17 cellular contexts compared by ENCODE assay signal in the genomic region with DNA sequence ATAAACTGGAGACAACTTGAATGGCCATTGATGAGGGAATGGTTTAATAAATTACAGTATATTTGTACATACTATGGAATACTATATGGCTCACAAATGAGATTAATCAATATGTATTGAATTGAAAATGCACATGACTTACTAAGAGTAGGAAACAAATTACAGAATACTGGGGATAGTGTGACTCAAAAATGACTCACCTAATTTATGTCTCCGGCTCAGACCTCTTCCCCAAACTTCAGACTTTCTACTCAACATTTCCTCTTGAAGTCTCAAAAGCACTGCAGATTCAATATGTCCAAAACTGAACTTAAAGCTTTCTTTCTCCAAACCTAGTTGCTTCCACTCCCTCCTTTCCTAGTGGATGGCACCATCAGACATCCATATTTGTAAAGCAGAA. TPM values are rescaled to one million over a fixed set of nuclear protein-coding genes. Genes with fewer than 3 reads are reported as not detected.
"Had no signal": no experiment of that assay in that cellular context is flagged by ENCODE, and none has a peak within 500 bp of the region (broad histone marks: within the 10 kb centered on the region; RNA-seq: fewer than 3 reads in every experiment).

No MANE protein-coding gene starts in this region.

- H3K4me3 Mint-ChIP-seq: activated CD4-positive, alpha-beta T cell treated with anti-CD3 and anti-CD28 coated beads, Interleukin-2, amount 10 ng/mL, durations not matched to agents 24 days and 14 days; activated CD8-positive, alpha-beta T cell treated with anti-CD3 and anti-CD28 coated beads, Interleukin-2, amount 10 ng/mL, durations not matched to agents 7 days and 5 days; nephron progenitor cell had no signal

- ATAC-seq: activated CD8-positive, alpha-beta T cell treated with anti-CD3 and anti-CD28 coated beads, Interleukin-2, amount 10 ng/mL, durations not matched to agents 7 days and 5 days; activated naive CD4-positive, alpha-beta T cell treated with anti-CD3 and anti-CD28 coated beads, Interleukin-2, amount 50 U/mL, for 72 hours; body of pancreas; foreskin keratinocyte had no signal

- DNase-seq: activated CD4-positive, alpha-beta T cell treated with anti-CD3 and anti-CD28 coated beads, Interleukin-2, amount 10 ng/mL, durations not matched to agents 24 days and 14 days; activated CD4-positive, CD25-positive, alpha-beta regulatory T cell; activated CD8-positive, alpha-beta memory T cell treated with anti-CD3 and anti-CD28 coated beads, Interleukin-2, amount 50 U/mL, for 4 hours; activated CD8-positive, alpha-beta T cell treated with anti-CD3 and anti-CD28 coated beads, Interleukin-2, amount 10 ng/mL, durations not matched to agents 7 days and 5 days; activated gamma-delta T cell; activated T-cell treated with anti-CD3 and anti-CD28 coated beads, Interleukin-2, amount 50 U/mL, for 48 hours; body of pancreas; cortex of kidney; effector CD4-positive, alpha-beta T cell; esophagus squamous epithelium; foreskin keratinocyte; glutamatergic neuron; nephron progenitor cell; sigmoid colon; spleen had no signal

- H3K4me1 ChIP-seq: body of pancreas, esophagus squamous epithelium, foreskin keratinocyte, sigmoid colon, spleen had no signal

- H3K4me3 ChIP-seq: body of pancreas, esophagus squamous epithelium, sigmoid colon, spleen had no signal

- H3K27ac Mint-ChIP-seq: activated CD4-positive, alpha-beta T cell treated with anti-CD3 and anti-CD28 coated beads, Interleukin-2, amount 10 ng/mL, durations not matched to agents 24 days and 14 days; activated CD8-positive, alpha-beta T cell treated with anti-CD3 and anti-CD28 coated beads, Interleukin-2, amount 10 ng/mL, durations not matched to agents 7 days and 5 days; activated naive CD4-positive, alpha-beta T cell treated with anti-CD3 and anti-CD28 coated beads, Interleukin-2, amount 50 U/mL, for 72 hours; nephron progenitor cell had no signal

- H3K9me3 Mint-ChIP-seq: activated CD4-positive, alpha-beta T cell treated with anti-CD3 and anti-CD28 coated beads, Interleukin-2, amount 10 ng/mL, durations not matched to agents 24 days and 14 days had no signal

- H3K27me3 ChIP-seq: body of pancreas, esophagus squamous epithelium, foreskin keratinocyte, sigmoid colon, spleen had no signal

- H3K27ac ChIP-seq: body of pancreas, esophagus squamous epithelium, foreskin keratinocyte, sigmoid colon, spleen had no signal

- H3K27me3 Mint-ChIP-seq: activated CD4-positive, alpha-beta T cell treated with anti-CD3 and anti-CD28 coated beads, Interleukin-2, amount 10 ng/mL, durations not matched to agents 24 days and 14 days had no signal

- H3K36me3 ChIP-seq: esophagus squamous epithelium, sigmoid colon, spleen had no signal

- H3K36me3 Mint-ChIP-seq: activated naive CD4-positive, alpha-beta T cell treated with anti-CD3 and anti-CD28 coated beads, Interleukin-2, amount 50 U/mL, for 72 hours had no signal

- H3K4me1 Mint-ChIP-seq: activated CD4-positive, alpha-beta T cell treated with anti-CD3 and anti-CD28 coated beads, Interleukin-2, amount 10 ng/mL, durations not matched to agents 24 days and 14 days; nephron progenitor cell had no signal

- H3K9me3 ChIP-seq: body of pancreas, esophagus squamous epithelium, sigmoid colon had no signal

RNA-seq across cellular contexts. Expression of gene GRIA3, which starts 28.8 kb away (rescaled TPM):
- total RNA-seq: activated CD4-positive, alpha-beta T cell treated with anti-CD3 and anti-CD28 coated beads, Interleukin-2, amount 10 ng/mL, durations not matched to agents 24 days and 14 days; activated CD8-positive, alpha-beta T cell treated with anti-CD3 and anti-CD28 coated beads, Interleukin-2, amount 10 ng/mL, durations not matched to agents 7 days and 5 days; activated naive CD4-positive, alpha-beta T cell treated with anti-CD3 and anti-CD28 coated beads, Interleukin-2, amount 50 U/mL, for 72 hours; foreskin keratinocyte; T-helper 2 cell treated with Interferon-gamma antibody and Interleukin-4, amounts not matched to agents 100 ng/mL and 5 ng/mL, for 36 hours had no signal
- polyA plus RNA-seq: foreskin keratinocyte had no signal
